Comparison of ENCODE assay signal across 9 cellular contexts in genomic region chr1:39657923-39658485, GRCh38. TPM values are rescaled to one million over a fixed set of nuclear protein-coding genes. Genes with fewer than 3 reads are reported as not detected.
A peak's percentile ranks its signal among the peaks of the same experiment; 100 is the strongest.
DNase-seq lines count a peak whose midpoint lies in the region; ATAC-seq and TF ChIP-seq lines count a peak whose summit lies in the region.
"Had no signal": no experiment of that assay in that cellular context is flagged by ENCODE, and none has a peak within 500 bp of the region (broad histone marks: within the 10 kb centered on the region; RNA-seq: fewer than 3 reads in every experiment).

No MANE protein-coding gene starts in this region.

- H3K27ac Mint-ChIP-seq in activated CD8-positive, alpha-beta T cell treated with anti-CD3 and anti-CD28 coated beads, Interleukin-2, amount 10 ng/mL, durations not matched to agents 7 days and 5 days = peak overlapping the region; percentile 58
- no peak overlapping the region for H3K27ac Mint-ChIP-seq in natural killer cell

- H3K4me3 Mint-ChIP-seq in activated CD8-positive, alpha-beta T cell treated with anti-CD3 and anti-CD28 coated beads, Interleukin-2, amount 10 ng/mL, durations not matched to agents 7 days and 5 days = peak overlapping the region; percentile 43
- H3K4me3 Mint-ChIP-seq in natural killer cell = no peak overlapping the region

- TF ChIP-seq CTCF in natural killer cell (IDR thresholded peaks at IDR 0.05) = peak; percentile 80

- intact Hi-C loops in natural killer cell (cut with micrococcal nuclease) = no loop called here

- peaks cover 10% of the 10 kb centered on the region for H3K27me3 Mint-ChIP-seq in activated CD8-positive, alpha-beta T cell treated with anti-CD3 and anti-CD28 coated beads, Interleukin-2, amount 10 ng/mL, durations not matched to agents 7 days and 5 days (ENCODE audit: low read depth)
- H3K27me3 Mint-ChIP-seq in natural killer cell (ENCODE audit: low read depth in 2 of 2) = peaks cover 0 to 8% of the 10 kb centered on the region in 2 donors

- TF ChIP-seq POLR2A in erythroblast (IDR thresholded peaks at IDR 0.05; ENCODE audit: low read length) = no peak

- POLR2A ChIA-PET in activated CD8-positive, alpha-beta T cell treated with anti-CD3 and anti-CD28 coated beads, Interleukin-2, amount 10 ng/mL, durations not matched to agents 7 days and 5 days (lab: Charles Lee) = interaction anchor here (0.8 to 1.0 kb wide), 2 partner anchors 8 to 80 kb away, joined by 3 to 4 read pairs; no protein-coding TSS in a partner anchor

- peaks cover 15% of the 10 kb centered on the region for H3K4me1 Mint-ChIP-seq in activated CD8-positive, alpha-beta T cell treated with anti-CD3 and anti-CD28 coated beads, Interleukin-2, amount 10 ng/mL, durations not matched to agents 7 days and 5 days (ENCODE audit: low read depth)
- H3K4me1 Mint-ChIP-seq in natural killer cell = peaks cover 0 to 13% of the 10 kb centered on the region in 2 donors

- H3K9me3 Mint-ChIP-seq in activated CD8-positive, alpha-beta T cell treated with anti-CD3 and anti-CD28 coated beads, Interleukin-2, amount 10 ng/mL, durations not matched to agents 7 days and 5 days (ENCODE audit: insufficient read depth) = no peaks in the 10 kb centered on the region
- no peaks in the 10 kb centered on the region for H3K9me3 Mint-ChIP-seq in natural killer cell

- CTCF ChIA-PET in activated CD8-positive, alpha-beta T cell treated with anti-CD3 and anti-CD28 coated beads, Interleukin-2, amount 10 ng/mL, durations not matched to agents 7 days and 5 days (lab: Charles Lee) = interaction anchor here (0.7 to 9.8 kb wide), 55 partner anchors 10 to 559 kb away, joined by 3 to 295 read pairs (median 5); partner anchors contain the start of genes HPCAL4, NT5C1A and PPIE

- ATAC-seq in HG02571 (IDR thresholded peaks at IDR 0.05; ENCODE audit: unreplicated experiment) (peak; percentile 54), natural killer cell (peak in 2 of 3 donors; percentile 81 to 82)
- peak; percentile 82 for ATAC-seq in activated CD8-positive, alpha-beta T cell treated with anti-CD3 and anti-CD28 coated beads, Interleukin-2, amount 10 ng/mL, durations not matched to agents 7 days and 5 days

- H3K36me3 Mint-ChIP-seq in activated CD8-positive, alpha-beta T cell treated with anti-CD3 and anti-CD28 coated beads, Interleukin-2, amount 10 ng/mL, durations not matched to agents 7 days and 5 days (ENCODE audit: low read depth) = no peaks in the 10 kb centered on the region
- no peaks in the 10 kb centered on the region for H3K36me3 Mint-ChIP-seq in natural killer cell

- peak; percentile 79 for DNase-seq in CMK (ENCODE audit: low read depth)
- DNase-seq in NOMO-1 (lab: John Stamatoyannopoulos, UW; ENCODE audit: unreplicated experiment in 2 of 2) = peak; percentile 37 to 73
- peak; percentile 75 for DNase-seq in activated CD8-positive, alpha-beta T cell treated with anti-CD3 and anti-CD28 coated beads, Interleukin-2, amount 10 ng/mL, durations not matched to agents 7 days and 5 days
- DNase-seq in erythroblast (lab: John Stamatoyannopoulos, UW) = peak; percentile 72 to 80
- DNase-seq in natural killer cell = peak; percentile 49
- peak; percentile 41 for DNase-seq in stromal cell of bone marrow (ENCODE audit: low read depth)
- no peak for DNase-seq in cerebellum (ENCODE audit: low spot score)

RNA-seq across cellular contexts. Expression of gene NT5C1A, which starts 13.9 kb away (rescaled TPM):
- not detected for total RNA-seq in activated CD8-positive, alpha-beta T cell treated with anti-CD3 and anti-CD28 coated beads, Interleukin-2, amount 10 ng/mL, durations not matched to agents 7 days and 5 days
- not detected for total RNA-seq in natural killer cell
- total RNA-seq in cerebellum = 1.00 TPM
- total RNA-seq: T-helper 2 cell treated with Interferon-gamma antibody and Interleukin-4, amounts not matched to agents 100 ng/mL and 5 ng/mL, for 36 hours had no signal

RNA-seq across cellular contexts. Expression of gene HEYL, which starts 18.6 kb away (rescaled TPM):
- not detected for total RNA-seq in activated CD8-positive, alpha-beta T cell treated with anti-CD3 and anti-CD28 coated beads, Interleukin-2, amount 10 ng/mL, durations not matched to agents 7 days and 5 days
- not detected for total RNA-seq in natural killer cell
- total RNA-seq in cerebellum = 0.82 TPM

RNA-seq across cellular contexts. Expression of gene HPCAL4, which starts 33.2 kb away (rescaled TPM):
- total RNA-seq in activated CD8-positive, alpha-beta T cell treated with anti-CD3 and anti-CD28 coated beads, Interleukin-2, amount 10 ng/mL, durations not matched to agents 7 days and 5 days = under 1 TPM; 0.47 to 0.55 TPM
- 1 to 10 TPM in 2 of 3 donors, under 1 TPM in 1; 0.78 to 1.6 (median 1.3) TPM for total RNA-seq in natural killer cell
- 27.9 TPM for total RNA-seq in cerebellum

Comparison
In these comparisons a context has a peak if more than half of its experiments do, and no peak if none do; other contexts are left out.
1. RNA of gene HPCAL4, which starts 33.2 kb away (total RNA-seq): 27.9 TPM in cerebellum (single experiment); 0.78 to 1.6 TPM in natural killer cell and 0.47 to 0.55 TPM in activated CD8-positive, alpha-beta T cell treated with anti-CD3 and anti-CD28 coated beads, Interleukin-2, amount 10 ng/mL, durations not matched to agents 7 days and 5 days; every median in the first group is over 10 times any median in the second.
2. Peak in every context shown above with its lines, with median percentiles within 50 percentile points of each other: ATAC-seq.